8 cellular contexts compared by ENCODE assay signal in the genomic region with DNA sequence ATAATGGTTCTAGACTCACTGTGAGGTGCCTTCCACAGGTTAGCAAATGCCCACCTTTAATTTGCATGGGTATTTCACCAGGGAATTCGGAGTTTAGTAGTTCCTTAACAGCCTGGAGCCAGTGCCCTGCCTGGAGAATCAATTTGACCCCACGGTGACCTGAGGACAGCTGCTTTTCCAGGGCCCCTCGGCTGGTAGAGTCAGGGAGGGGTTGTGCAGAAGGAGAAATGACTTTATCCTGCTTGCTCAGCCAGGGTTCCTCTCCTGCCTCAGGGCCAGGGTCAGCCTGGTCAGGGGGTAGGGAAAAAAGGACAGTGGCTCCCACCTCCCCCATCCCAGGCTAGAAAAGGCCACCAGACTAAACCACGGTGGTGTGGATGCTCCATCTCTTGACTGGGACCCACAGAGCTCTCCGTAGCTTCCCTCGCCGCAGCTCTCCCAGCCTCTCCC.
DNase-seq lines count a peak whose midpoint lies in the region; ATAC-seq and TF ChIP-seq lines count a peak whose summit lies in the region.

No MANE protein-coding gene starts in this region.

- H3K36me3 Mint-ChIP-seq in memory B cell = no peaks in the 10 kb centered on the region

- DNase-seq in astrocyte of the hippocampus (ENCODE audit: low read depth, low spot score) (peak; percentile 9), memory B cell (ENCODE audit: low spot score in 2 of 2) (no peak), NCI-H1105 (lab: John Stamatoyannopoulos, UW) (no peak), RPMI8226 (no peak)

- no peaks in the 10 kb centered on the region for H3K9me3 Mint-ChIP-seq in memory B cell

- no peak for TF ChIP-seq CTCF in 22Rv1 (IDR thresholded peaks at IDR 0.05)

- no peak overlapping the region for H3K27ac Mint-ChIP-seq in memory B cell

- H3K4me1 Mint-ChIP-seq in memory B cell = peaks cover 19% of the 10 kb centered on the region

- peak; percentile 2 for ATAC-seq in HG02610 (IDR thresholded peaks at IDR 0.05; ENCODE audit: unreplicated experiment)
- no peak for ATAC-seq in memory B cell (ENCODE audit: low read depth)
- ATAC-seq in GM21528 (IDR thresholded peaks at IDR 0.05; ENCODE audit: low FRiP score, unreplicated experiment) = no peak
- no peak for ATAC-seq in GM21367 (IDR thresholded peaks at IDR 0.05; ENCODE audit: unreplicated experiment)

- H3K27ac ChIP-seq in 22Rv1 = peak overlapping the region; percentile 26; the same call in 1 of the 2 replicates

- peaks cover 1% of the 10 kb centered on the region for H3K27me3 Mint-ChIP-seq in memory B cell

- H3K4me3 Mint-ChIP-seq in memory B cell = peak overlapping the region; percentile 66
